ENCODE assay signal across 16 cellular contexts in the genomic region with DNA sequence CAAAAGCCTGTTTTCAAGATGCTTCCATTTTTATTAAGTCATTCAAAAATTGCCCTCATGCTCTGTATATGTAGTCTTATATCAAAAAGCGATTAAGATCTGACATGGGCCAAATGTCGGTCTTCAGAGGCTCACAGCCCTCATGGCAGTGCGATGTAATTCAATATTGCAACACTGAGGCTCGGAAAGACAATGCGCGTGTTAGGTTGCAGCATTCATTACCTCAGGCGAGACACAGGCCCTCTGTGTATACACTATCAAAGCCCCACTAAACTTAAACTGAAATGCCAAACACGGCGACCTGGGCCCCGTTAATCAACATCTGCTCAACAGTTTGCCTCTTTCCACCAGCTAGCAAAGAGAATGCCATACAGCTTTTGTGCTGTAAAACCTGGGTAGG.
"Had no signal": no experiment of that assay in that cellular context is flagged by ENCODE, and none has a peak within 500 bp of the region (broad histone marks: within the 10 kb centered on the region; RNA-seq: fewer than 3 reads in every experiment).

No MANE protein-coding gene starts in this region.

- H3K36me3 ChIP-seq: esophagus squamous epithelium, sigmoid colon, spleen, thoracic aorta, upper lobe of right lung had no signal

- DNase-seq: activated CD4-positive, alpha-beta T cell treated with anti-CD3 and anti-CD28 coated beads, Interleukin-2, amount 10 ng/mL, durations not matched to agents 24 days and 14 days; activated CD8-positive, alpha-beta T cell treated with anti-CD3 and anti-CD28 coated beads for 36 hours; activated naive CD4-positive, alpha-beta T cell treated with anti-CD3 and anti-CD28 coated beads for 36 hours; activated T-cell treated with anti-CD3 and anti-CD28 coated beads, Interleukin-2, amount 50 U/mL, for 1 hour; body of pancreas; effector memory CD8-positive, alpha-beta T cell; esophagus squamous epithelium; mucosa of descending colon; naive B cell; posterior cingulate gyrus; sigmoid colon; spleen; stimulated activated naive B cell treated with anti-CD40 and anti-IgM and Interleukin-4, amounts not matched to agents 10 μg/mL and 1 μg/mL and 100 μg/mL, for 72 hours; upper lobe of right lung had no signal

- H3K9me3 ChIP-seq: body of pancreas, esophagus squamous epithelium, mucosa of descending colon, sigmoid colon, spleen, thoracic aorta, upper lobe of right lung had no signal

- H3K4me3 ChIP-seq: body of pancreas, esophagus squamous epithelium, mucosa of descending colon, sigmoid colon, spleen, thoracic aorta, upper lobe of right lung had no signal

- H3K36me3 Mint-ChIP-seq: naive B cell; stimulated activated naive B cell treated with anti-CD40 and anti-IgM and Interleukin-4, amounts not matched to agents 10 μg/mL and 1 μg/mL and 100 μg/mL, for 72 hours had no signal

- H3K4me1 Mint-ChIP-seq: activated CD4-positive, alpha-beta T cell treated with anti-CD3 and anti-CD28 coated beads, Interleukin-2, amount 10 ng/mL, durations not matched to agents 24 days and 14 days; naive B cell; stimulated activated naive B cell treated with anti-CD40 and anti-IgM and Interleukin-4, amounts not matched to agents 10 μg/mL and 1 μg/mL and 100 μg/mL, for 72 hours had no signal

- H3K4me1 ChIP-seq: body of pancreas, esophagus squamous epithelium, sigmoid colon, spleen, upper lobe of right lung had no signal

- H3K27ac ChIP-seq: body of pancreas, esophagus squamous epithelium, sigmoid colon, spleen, thoracic aorta, upper lobe of right lung had no signal

- H3K27me3 Mint-ChIP-seq: activated CD4-positive, alpha-beta T cell treated with anti-CD3 and anti-CD28 coated beads, Interleukin-2, amount 10 ng/mL, durations not matched to agents 24 days and 14 days; effector memory CD8-positive, alpha-beta T cell; stimulated activated naive B cell treated with anti-CD40 and anti-IgM and Interleukin-4, amounts not matched to agents 10 μg/mL and 1 μg/mL and 100 μg/mL, for 72 hours had no signal

- H3K4me3 Mint-ChIP-seq: activated CD4-positive, alpha-beta T cell treated with anti-CD3 and anti-CD28 coated beads, Interleukin-2, amount 10 ng/mL, durations not matched to agents 24 days and 14 days; activated CD8-positive, alpha-beta T cell treated with anti-CD3 and anti-CD28 coated beads for 36 hours; activated naive CD4-positive, alpha-beta T cell treated with anti-CD3 and anti-CD28 coated beads for 36 hours; effector memory CD8-positive, alpha-beta T cell; naive B cell; stimulated activated naive B cell treated with anti-CD40 and anti-IgM and Interleukin-4, amounts not matched to agents 10 μg/mL and 1 μg/mL and 100 μg/mL, for 72 hours had no signal

- ATAC-seq: activated CD8-positive, alpha-beta T cell treated with anti-CD3 and anti-CD28 coated beads for 36 hours; body of pancreas; effector memory CD8-positive, alpha-beta T cell; mucosa of descending colon; stimulated activated naive B cell treated with anti-CD40 and anti-IgM and Interleukin-4, amounts not matched to agents 10 μg/mL and 1 μg/mL and 100 μg/mL, for 72 hours; upper lobe of right lung had no signal

- H3K27ac Mint-ChIP-seq: activated CD4-positive, alpha-beta T cell treated with anti-CD3 and anti-CD28 coated beads, Interleukin-2, amount 10 ng/mL, durations not matched to agents 24 days and 14 days; activated CD8-positive, alpha-beta T cell treated with anti-CD3 and anti-CD28 coated beads for 36 hours; activated naive CD4-positive, alpha-beta T cell treated with anti-CD3 and anti-CD28 coated beads for 36 hours; activated T-helper 2 cell treated with anti-CD3 and anti-CD28 coated beads, Interferon-gamma antibody, Interleukin-2, Interleukin-4, amounts not matched to agents 10 μg/mL and 5 μg/mL and 100 μg/mL, durations not matched to agents 14 hours and 24 hours and 36 hours; effector memory CD8-positive, alpha-beta T cell; naive B cell; stimulated activated naive B cell treated with anti-CD40 and anti-IgM and Interleukin-4, amounts not matched to agents 10 μg/mL and 1 μg/mL and 100 μg/mL, for 72 hours had no signal

- H3K27me3 ChIP-seq: body of pancreas, esophagus squamous epithelium, sigmoid colon, spleen, upper lobe of right lung had no signal

- H3K9me3 Mint-ChIP-seq: activated CD4-positive, alpha-beta T cell treated with anti-CD3 and anti-CD28 coated beads, Interleukin-2, amount 10 ng/mL, durations not matched to agents 24 days and 14 days; activated CD8-positive, alpha-beta T cell treated with anti-CD3 and anti-CD28 coated beads for 36 hours; activated naive CD4-positive, alpha-beta T cell treated with anti-CD3 and anti-CD28 coated beads for 36 hours; activated T-helper 2 cell treated with anti-CD3 and anti-CD28 coated beads, Interferon-gamma antibody, Interleukin-2, Interleukin-4, amounts not matched to agents 10 μg/mL and 5 μg/mL and 100 μg/mL, durations not matched to agents 14 hours and 24 hours and 36 hours; stimulated activated naive B cell treated with anti-CD40 and anti-IgM and Interleukin-4, amounts not matched to agents 10 μg/mL and 1 μg/mL and 100 μg/mL, for 72 hours had no signal
